In the genomic region with DNA sequence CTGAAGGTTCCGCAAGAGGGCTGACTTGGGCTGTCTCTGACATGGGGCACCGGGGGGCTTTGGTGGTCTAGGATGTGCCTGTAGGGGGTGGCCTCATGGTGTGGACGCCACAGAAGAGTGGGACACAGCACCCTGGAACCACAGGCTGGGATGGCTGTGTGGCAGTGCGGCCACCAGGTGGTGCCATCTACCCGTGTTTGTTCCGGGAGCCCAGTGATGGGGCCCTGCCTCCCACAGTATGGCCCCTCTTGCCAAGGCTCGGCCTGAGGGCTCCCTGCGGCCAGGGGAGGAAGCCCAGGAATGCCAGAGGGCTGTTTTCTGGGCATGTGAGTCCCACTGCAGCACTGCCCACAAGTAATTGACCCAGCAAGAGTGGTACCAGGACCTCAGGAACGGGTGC, we compare ENCODE assay signal across 8 cellular contexts.
DNase-seq lines count a peak whose midpoint lies in the region; ATAC-seq and TF ChIP-seq lines count a peak whose summit lies in the region.
"Not testable (repeated sequence)": the region's sequence is repeated elsewhere in the genome, so short reads cannot be mapped to it uniquely, and the experiment has no call there.

No MANE protein-coding gene starts in this region.

- TF ChIP-seq CTCF in Panc1 (IDR thresholded peaks at IDR 0.05); lower lobe of right lung (IDR thresholded peaks at IDR 0.05): not testable (repeated sequence)
- peak in 1 of 7 experiments; percentile 12 for TF ChIP-seq CTCF in body of pancreas (IDR thresholded peaks at IDR 0.05)

- not testable (repeated sequence) for H3K36me3 ChIP-seq in Panc1 (ENCODE audit: control insufficient read depth, insufficient read depth, low read length); body of pancreas (replicated peaks in 1 of 2; ENCODE audit: insufficient read depth in 1 of 2, low read depth in 2 of 2); lower lobe of right lung

- ATAC-seq in GM18502 (IDR thresholded peaks at IDR 0.05; ENCODE audit: poor library complexity, unreplicated experiment): peak; percentile 79
- peak; percentile 92 for ATAC-seq in GM19438 (IDR thresholded peaks at IDR 0.05; ENCODE audit: low read depth, unreplicated experiment)
- ATAC-seq in HG02588 (IDR thresholded peaks at IDR 0.05; ENCODE audit: unreplicated experiment): peak; percentile 92
- ATAC-seq in HG03108 (IDR thresholded peaks at IDR 0.05; ENCODE audit: unreplicated experiment): peak; percentile 87
- ATAC-seq in Panc1: peak; percentile 93
- ATAC-seq in body of pancreas: peak; percentile 89
- ATAC-seq in lower lobe of right lung: peak; percentile 95
- ATAC-seq in stimulated activated naive CD8-positive, alpha-beta T cell treated with anti-CD3 and anti-CD28 coated beads, Interleukin-15, Interleukin-2, amounts not matched to agents 100 U/mL and 50 U/mL, for 24 hours: peak; percentile 84

- H3K4me3 ChIP-seq in Panc1 (ENCODE audit: low read depth in 2 of 2, low read length in 2 of 2); body of pancreas; lower lobe of right lung: not testable (repeated sequence)

- no CpG with 5 or more reads among the region's 9 CpGs for WGBS in body of pancreas, 2 donors

- in situ Hi-C loops in Panc1 (cut with HindIII; ENCODE audit: low pct_unique_long_range_greater_than_20kb, low sequenced_read_pairs): not testable (repeated sequence)

- not testable (repeated sequence) for BruUV-seq in Panc1 (replicated peaks; lab: Mats Ljungman, UMichigan)

- POLR2A ChIA-PET in Panc1 (lab: Charles Lee): not testable (repeated sequence)

- DNase-seq in Panc1 (ENCODE audit: low read depth, low spot score); body of pancreas; lower lobe of right lung; stimulated activated naive CD8-positive, alpha-beta T cell treated with anti-CD3 and anti-CD28 coated beads, Interleukin-15, Interleukin-2, amounts not matched to agents 100 U/mL and 50 U/mL, for 24 hours: not testable (repeated sequence)

- TF ChIP-seq POLR2A in body of pancreas (IDR thresholded peaks at IDR 0.05): not testable (repeated sequence)

- H3K9me3 ChIP-seq in Panc1 (ENCODE audit: control insufficient read depth, insufficient read depth, low read depth, low read length); body of pancreas; lower lobe of right lung: not testable (repeated sequence)

- not testable (repeated sequence) for H3K27ac ChIP-seq in Panc1 (ENCODE audit: low read length); body of pancreas; lower lobe of right lung

- intact Hi-C loops in Panc1 (cut with micrococcal nuclease; ENCODE audit: unreplicated experiment); body of pancreas (cut with DNase I); lower lobe of right lung (cut with DNase I): not testable (repeated sequence)

- not testable (repeated sequence) for H3K27me3 ChIP-seq in Panc1 (ENCODE audit: control insufficient read depth, insufficient read depth, low read length); body of pancreas; lower lobe of right lung (ENCODE audit: low read depth)

- H3K4me1 ChIP-seq in Panc1 (ENCODE audit: control insufficient read depth, insufficient read depth, low read length); body of pancreas; lower lobe of right lung: not testable (repeated sequence)

- CTCF ChIA-PET in Panc1 (lab: Charles Lee): not testable (repeated sequence)
